ENCODE assay signal across 9 cellular contexts in genomic region chr9:14321517-14322125, GRCh38. TPM values are rescaled to one million over a fixed set of nuclear protein-coding genes. Genes with fewer than 3 reads are reported as not detected.
DNase-seq lines count a peak whose midpoint lies in the region; ATAC-seq lines count a peak whose summit lies in the region.
"Had no signal": no experiment of that assay in that cellular context is flagged by ENCODE, and none has a peak within 500 bp of the region (broad histone marks: within the 10 kb centered on the region; RNA-seq: fewer than 3 reads in every experiment).

No MANE protein-coding gene starts in this region.

- peak overlapping the region; percentile 92 for H3K27ac ChIP-seq in ACC112 (ENCODE audit: low read depth, low read length)
- peak overlapping the region; percentile 86 for H3K27ac ChIP-seq in HUES48 (ENCODE audit: low read depth, low read length)
- H3K27ac ChIP-seq in mesenchymal stem cell (ENCODE audit: low read length, poor library complexity, severe bottlenecking), result no peak overlapping the region

- H3K27me3 ChIP-seq in ACC112 (ENCODE audit: insufficient read depth, low read length), result no peaks in the 10 kb centered on the region
- H3K27me3 ChIP-seq in HUES48 (ENCODE audit: control insufficient read depth, insufficient read depth, low read length), result peaks cover 70% of the 10 kb centered on the region
- H3K27me3 ChIP-seq in mesenchymal stem cell (ENCODE audit: control insufficient read depth in 1 of 2, insufficient read depth in 1 of 2, low read length in 2 of 2), result no peaks in the 10 kb centered on the region

- no peak overlapping the region for H3K4ac ChIP-seq in mesenchymal stem cell (ENCODE audit: low read depth in 1 of 2, low read length in 2 of 2)

- H4K91ac ChIP-seq in mesenchymal stem cell (ENCODE audit: low read length), result no peak overlapping the region

- no peak overlapping the region for H2BK120ac ChIP-seq in mesenchymal stem cell (ENCODE audit: low read depth, low read length)

- H2AK5ac ChIP-seq in mesenchymal stem cell (ENCODE audit: low read length, severe bottlenecking), result no peak overlapping the region

- no peaks in the 10 kb centered on the region for H3K9me3 ChIP-seq in HUES48 (ENCODE audit: control insufficient read depth, insufficient read depth, low read length)
- H3K9me3 ChIP-seq in mesenchymal stem cell (ENCODE audit: control insufficient read depth, low read length), result no peaks in the 10 kb centered on the region
- H3K9me3 ChIP-seq: mucosa of descending colon had no signal

- ATAC-seq in HG03095 (IDR thresholded peaks at IDR 0.05; ENCODE audit: unreplicated experiment), result no peak

- no peak overlapping the region for H2BK5ac ChIP-seq in mesenchymal stem cell (ENCODE audit: low read depth, low read length, poor library complexity, severe bottlenecking)

- peaks cover 54% of the 10 kb centered on the region for H3K79me2 ChIP-seq in ACC112 (ENCODE audit: control insufficient read depth, insufficient read depth, low read length, unreplicated experiment)

- no peak overlapping the region for H2BK12ac ChIP-seq in mesenchymal stem cell (ENCODE audit: low read length in 2 of 2)

- no peak overlapping the region for H2AFZ ChIP-seq in ACC112 (ENCODE audit: low read length, unreplicated experiment)
- H2AFZ ChIP-seq in mesenchymal stem cell (ENCODE audit: low read depth, low read length), result no peak overlapping the region

- H3K79me1 ChIP-seq in mesenchymal stem cell (replicated peaks; ENCODE audit: low read length, poor library complexity, severe bottlenecking), result peaks cover 2% of the 10 kb centered on the region

- H3K23ac ChIP-seq in mesenchymal stem cell (ENCODE audit: low read length in 2 of 2), result no peak overlapping the region

- H3K14ac ChIP-seq in mesenchymal stem cell (ENCODE audit: low read length in 2 of 2), result no peak overlapping the region

- H4K8ac ChIP-seq in mesenchymal stem cell (ENCODE audit: low read length), result no peak overlapping the region

- H3K9ac ChIP-seq in HUES48 (ENCODE audit: low read depth, low read length) (peak overlapping the region; percentile 71; the same call in 1 of the 2 replicates), mesenchymal stem cell (ENCODE audit: low read length) (peak overlapping the region; percentile 90)

- no peak overlapping the region for H2BK15ac ChIP-seq in mesenchymal stem cell (ENCODE audit: low read depth, poor library complexity, severe bottlenecking)

- H3K4me3 ChIP-seq in ACC112 (ENCODE audit: low read depth, low read length), result peak overlapping the region; percentile 86
- H3K4me3 ChIP-seq in HUES48 (ENCODE audit: low read depth, low read length), result peak overlapping the region; percentile 84
- H3K4me3 ChIP-seq in mesenchymal stem cell (ENCODE audit: insufficient read depth in 1 of 2, low read depth in 1 of 2, low read length in 2 of 2), result peak overlapping the region in 1 of 2 experiments; percentile 83

- DNase-seq in astrocyte of the hippocampus (ENCODE audit: low read depth, low spot score) (peak; percentile 37), mesenchymal stem cell (no peak), mucosa of gallbladder (ENCODE audit: low spot score) (no peak), KG1 (lab: John Stamatoyannopoulos, UW) (no peak)
- DNase-seq in stimulated activated CD4-positive, alpha-beta T cell treated with anti-CD3 and anti-CD28 coated beads, Interleukin-15, amount 100 ng/mL, for 24 hours, result no peak

- H3K4me1 ChIP-seq in ACC112 (ENCODE audit: control insufficient read depth, insufficient read depth, low read length, unreplicated experiment) (peaks cover 41% of the 10 kb centered on the region), HUES48 (ENCODE audit: control insufficient read depth, insufficient read depth, low read length) (peaks cover 60% of the 10 kb centered on the region), mesenchymal stem cell (ENCODE audit: control insufficient read depth, insufficient read depth, low read depth, low read length) (peaks cover 3% of the 10 kb centered on the region)

- no peak overlapping the region for H3K18ac ChIP-seq in mesenchymal stem cell (ENCODE audit: low read depth in 1 of 2, low read length in 2 of 2)

- H3K36me3 ChIP-seq in ACC112 (ENCODE audit: insufficient read depth, low read length) (no peaks in the 10 kb centered on the region), HUES48 (ENCODE audit: control insufficient read depth, insufficient read depth, low read length) (no peaks in the 10 kb centered on the region), mesenchymal stem cell (ENCODE audit: control insufficient read depth in 1 of 2, insufficient read depth in 2 of 2, low read depth in 1 of 2, low read length in 2 of 2) (no peaks in the 10 kb centered on the region)

- H3K4me2 ChIP-seq in mesenchymal stem cell (ENCODE audit: low read length, poor library complexity, severe bottlenecking), result peak overlapping the region; percentile 77

- WGBS in mesenchymal stem cell, result 11% methylated on average over 8 of the region's 9 CpGs

RNA-seq across cellular contexts. Expression of gene NFIB, which starts 7.7 kb away (rescaled TPM):
- polyA plus RNA-seq in mesenchymal stem cell (2013, experiment 1 of 2), result 1.2 TPM
- polyA plus RNA-seq in mesenchymal stem cell (2013, experiment 2 of 2), result 0.78 TPM
- 116 TPM for total RNA-seq in mucosa of gallbladder
